9 cellular contexts compared by ENCODE assay signal in the genomic region with DNA sequence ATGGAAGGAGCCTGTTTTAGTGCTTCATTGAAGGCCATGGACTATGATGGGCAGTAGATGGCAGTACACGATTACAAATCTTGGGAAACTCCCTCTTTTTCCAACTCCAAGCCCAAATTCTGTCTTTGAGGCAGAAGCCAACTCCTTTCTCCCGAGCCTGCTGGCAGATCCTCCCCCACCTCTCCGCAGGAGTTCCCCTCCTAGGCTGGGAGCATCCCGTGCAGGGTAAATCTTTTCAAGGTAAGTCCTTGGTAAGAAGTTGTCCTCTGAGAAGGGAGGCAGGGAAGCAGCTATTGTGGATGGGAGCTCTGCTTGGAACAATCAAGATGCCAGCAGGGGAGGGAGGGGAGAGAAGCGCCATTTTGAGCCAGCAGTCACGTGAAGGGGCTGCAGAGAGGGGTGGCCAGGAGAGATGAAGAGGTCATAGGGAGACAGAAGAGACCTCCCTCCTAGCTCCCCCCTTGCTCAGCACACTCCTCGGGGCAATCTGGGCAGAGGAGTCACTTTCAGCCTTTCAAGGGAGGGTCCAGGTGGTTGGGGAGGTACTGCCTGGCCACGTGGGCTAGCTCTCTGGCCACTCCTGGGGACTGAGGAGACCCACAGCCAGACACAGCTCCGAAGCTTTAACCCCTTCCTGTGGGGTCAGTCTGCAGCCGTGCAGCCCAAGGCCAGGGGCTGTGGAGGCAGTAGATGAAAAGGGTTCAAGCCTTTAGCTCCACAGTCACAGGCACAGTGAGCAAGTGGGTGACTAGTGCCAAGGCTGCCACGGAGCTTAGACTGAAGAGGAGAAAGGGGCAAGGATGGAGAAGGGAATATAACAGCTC. TPM values are rescaled to one million over a fixed set of nuclear protein-coding genes. Genes with fewer than 3 reads are reported as not detected.
DNase-seq lines count a peak whose midpoint lies in the region; ATAC-seq and TF ChIP-seq lines count a peak whose summit lies in the region.
"Had no signal": no experiment of that assay in that cellular context is flagged by ENCODE, and none has a peak within 500 bp of the region (broad histone marks: within the 10 kb centered on the region; RNA-seq: fewer than 3 reads in every experiment).

No MANE protein-coding gene starts in this region.

- DNase-seq in activated naive CD8-positive, alpha-beta T cell treated with anti-CD3 and anti-CD28 coated beads, Interleukin-2, amount 50 U/mL, for 24 hours: no peak
- DNase-seq in activated naive CD8-positive, alpha-beta T cell treated with anti-CD3 and anti-CD28 coated beads for 36 hours: no peak
- DNase-seq in NCI-H1417 (lab: John Stamatoyannopoulos, UW): peak; percentile 54 to 76 (median 68)
- DNase-seq in SW480 (ENCODE audit: low spot score): peak; percentile 73
- DNase-seq in fibroblast of lung (ENCODE audit: low read depth in 2 of 2): peak; percentile 81 to 94
- no peak for DNase-seq in activated CD8-positive, alpha-beta memory T cell treated with anti-CD3 and anti-CD28 coated beads for 24 hours

- no peaks in the 10 kb centered on the region for H3K4me1 Mint-ChIP-seq in activated naive CD8-positive, alpha-beta T cell treated with anti-CD3 and anti-CD28 coated beads, Interleukin-2, amount 50 U/mL, for 24 hours
- no peaks in the 10 kb centered on the region for H3K4me1 Mint-ChIP-seq in activated naive CD8-positive, alpha-beta T cell treated with anti-CD3 and anti-CD28 coated beads for 36 hours

- H3K27ac ChIP-seq in fibroblast of lung (ENCODE audit: insufficient read depth, low read length): peak overlapping the region; percentile 89
- peak overlapping the region in 1 of 2 donors; percentile 45 for H3K27ac ChIP-seq in mucosa of rectum (ENCODE audit: low read depth in 2 of 2, low read length in 2 of 2)

- no peaks in the 10 kb centered on the region for H3K36me3 Mint-ChIP-seq in activated naive CD8-positive, alpha-beta T cell treated with anti-CD3 and anti-CD28 coated beads, Interleukin-2, amount 50 U/mL, for 24 hours (ENCODE audit: low read depth)
- peaks cover 3% of the 10 kb centered on the region for H3K36me3 Mint-ChIP-seq in activated naive CD8-positive, alpha-beta T cell treated with anti-CD3 and anti-CD28 coated beads for 36 hours

- H3K9me3 ChIP-seq in fibroblast of lung (ENCODE audit: control insufficient read depth, insufficient read depth, low read depth, low read length): no peaks in the 10 kb centered on the region
- no peaks in the 10 kb centered on the region for H3K9me3 ChIP-seq in mucosa of rectum (ENCODE audit: control insufficient read depth in 2 of 2, low read length in 2 of 2)

- H3K4me3 Mint-ChIP-seq in activated naive CD8-positive, alpha-beta T cell treated with anti-CD3 and anti-CD28 coated beads, Interleukin-2, amount 50 U/mL, for 24 hours: no peak overlapping the region
- no peak overlapping the region for H3K4me3 Mint-ChIP-seq in activated naive CD8-positive, alpha-beta T cell treated with anti-CD3 and anti-CD28 coated beads for 36 hours
- H3K4me3 Mint-ChIP-seq: natural killer cell treated with Interleukin-12 subunit alpha and Interleukin-12 subunit beta and Interleukin-15 and Interleukin-18, amount 100 ng/mL, for 72 hours had no signal

- ATAC-seq in activated naive CD8-positive, alpha-beta T cell treated with anti-CD3 and anti-CD28 coated beads, Interleukin-2, amount 50 U/mL, for 24 hours: peak; percentile 36
- no peak for ATAC-seq in HG03280 (IDR thresholded peaks at IDR 0.05; ENCODE audit: unreplicated experiment)

- H3K4me2 ChIP-seq in fibroblast of lung (ENCODE audit: extremely low read depth, insufficient read depth, low read length): peak overlapping the region; percentile 87

- H3K27ac Mint-ChIP-seq in activated naive CD8-positive, alpha-beta T cell treated with anti-CD3 and anti-CD28 coated beads, Interleukin-2, amount 50 U/mL, for 24 hours: no peak overlapping the region
- no peak overlapping the region for H3K27ac Mint-ChIP-seq in activated naive CD8-positive, alpha-beta T cell treated with anti-CD3 and anti-CD28 coated beads for 36 hours
- H3K27ac Mint-ChIP-seq: natural killer cell treated with Interleukin-12 subunit alpha and Interleukin-12 subunit beta and Interleukin-15 and Interleukin-18, amount 100 ng/mL, for 72 hours had no signal

- H3K79me2 ChIP-seq in fibroblast of lung (ENCODE audit: control insufficient read depth, insufficient read depth, low read length): peaks cover 2% of the 10 kb centered on the region

- H3K9me3 Mint-ChIP-seq in activated naive CD8-positive, alpha-beta T cell treated with anti-CD3 and anti-CD28 coated beads, Interleukin-2, amount 50 U/mL, for 24 hours: peaks cover 4% of the 10 kb centered on the region
- peaks cover 3% of the 10 kb centered on the region for H3K9me3 Mint-ChIP-seq in activated naive CD8-positive, alpha-beta T cell treated with anti-CD3 and anti-CD28 coated beads for 36 hours
- H3K9me3 Mint-ChIP-seq: natural killer cell treated with Interleukin-12 subunit alpha and Interleukin-12 subunit beta and Interleukin-15 and Interleukin-18, amount 100 ng/mL, for 72 hours had no signal

- peak; percentile 72 to 87 for TF ChIP-seq CTCF in fibroblast of lung (conservative IDR thresholded peaks at IDR 0.05 in 1 of 2, IDR thresholded peaks at IDR 0.05 in 1 of 2; ENCODE audit: low read depth in 1 of 2, low read length in 2 of 2)

- no peaks in the 10 kb centered on the region for H4K20me1 ChIP-seq in fibroblast of lung (ENCODE audit: control insufficient read depth, extremely low read depth, insufficient read depth, low read length)

- H3K36me3 ChIP-seq in fibroblast of lung (ENCODE audit: control insufficient read depth, insufficient read depth, low read length) (no peaks in the 10 kb centered on the region), mucosa of rectum (ENCODE audit: control insufficient read depth in 2 of 2, insufficient read depth in 2 of 2, low read length in 2 of 2) (no peaks in the 10 kb centered on the region)

- H3K27me3 ChIP-seq in fibroblast of lung (ENCODE audit: control insufficient read depth, insufficient read depth, low read length) (no peaks in the 10 kb centered on the region), mucosa of rectum (ENCODE audit: control insufficient read depth in 2 of 2, insufficient read depth in 2 of 2, low read length in 2 of 2) (no peaks in the 10 kb centered on the region)

- H3K4me3 ChIP-seq in fibroblast of lung (replicated peaks in 1 of 4; ENCODE audit: control extremely low read depth in 1 of 4, insufficient read depth in 1 of 4, low read depth in 3 of 4, low read length in 4 of 4): peak overlapping the region; percentile 44 to 77 (median 64)
- H3K4me3 ChIP-seq in mucosa of rectum (ENCODE audit: low read length in 2 of 2): peak overlapping the region; percentile 21 to 55

- H3K4me1 ChIP-seq in fibroblast of lung (ENCODE audit: control insufficient read depth, extremely low read depth, insufficient read depth, low read length): peaks cover 4% of the 10 kb centered on the region
- no peaks in the 10 kb centered on the region for H3K4me1 ChIP-seq in mucosa of rectum (ENCODE audit: control insufficient read depth in 2 of 2, insufficient read depth in 2 of 2, low read length in 2 of 2)

- no peaks in the 10 kb centered on the region for H3K27me3 Mint-ChIP-seq in activated naive CD8-positive, alpha-beta T cell treated with anti-CD3 and anti-CD28 coated beads, Interleukin-2, amount 50 U/mL, for 24 hours
- H3K27me3 Mint-ChIP-seq in activated naive CD8-positive, alpha-beta T cell treated with anti-CD3 and anti-CD28 coated beads for 36 hours: no peaks in the 10 kb centered on the region

- H2AFZ ChIP-seq in fibroblast of lung (ENCODE audit: low read length): peak overlapping the region; percentile 99

- H3K9ac ChIP-seq in fibroblast of lung (ENCODE audit: insufficient read depth, low read length) (peak overlapping the region; percentile 67), mucosa of rectum (ENCODE audit: low read depth in 1 of 2, low read length in 2 of 2) (no peak overlapping the region)

RNA-seq across cellular contexts. Expression of a gene that starts 9.6 kb away (rescaled TPM):
- total RNA-seq in activated naive CD8-positive, alpha-beta T cell treated with anti-CD3 and anti-CD28 coated beads for 36 hours: not detected
- total RNA-seq in fibroblast of lung: 26.5 and 30.9 TPM in 2 replicates
- 36.0 and 41.6 TPM in 2 replicates for polyA plus RNA-seq in fibroblast of lung
- 27.1 and 31.7 TPM in 2 replicates for polyA plus RNA-seq in fibroblast of lung (2012)
- polyA minus RNA-seq in fibroblast of lung (ENCODE audit: low replicate concordance): 5.2 and 19.6 TPM in 2 replicates
- total RNA-seq: natural killer cell treated with Interleukin-12 subunit alpha and Interleukin-12 subunit beta and Interleukin-15 and Interleukin-18, amount 100 ng/mL, for 72 hours had no signal

RNA-seq across cellular contexts. Expression of a gene that starts 51.5 kb away (rescaled TPM):
- total RNA-seq in activated naive CD8-positive, alpha-beta T cell treated with anti-CD3 and anti-CD28 coated beads for 36 hours: not detected
- 1.5 and 3.0 TPM in 2 replicates for total RNA-seq in fibroblast of lung
- 2.8 and 4.9 TPM in 2 replicates for polyA plus RNA-seq in fibroblast of lung
- 0.77 and 2.7 TPM in 2 replicates for polyA plus RNA-seq in fibroblast of lung (2012)
- 0.75 TPM in 1 of 2 replicates, not detected in the other for polyA minus RNA-seq in fibroblast of lung (ENCODE audit: low replicate concordance)
- total RNA-seq: natural killer cell treated with Interleukin-12 subunit alpha and Interleukin-12 subunit beta and Interleukin-15 and Interleukin-18, amount 100 ng/mL, for 72 hours had no signal

Comparison
In these comparisons a context has a peak if more than half of its experiments do, and no peak if none do; other contexts are left out.
1. DNase-seq: peak in NCI-H1417 (3 of 3), SW480 (single experiment) and fibroblast of lung (2 of 2); none in activated naive CD8-positive, alpha-beta T cell treated with anti-CD3 and anti-CD28 coated beads, Interleukin-2, amount 50 U/mL, for 24 hours (single experiment), activated naive CD8-positive, alpha-beta T cell treated with anti-CD3 and anti-CD28 coated beads for 36 hours (single experiment) and activated CD8-positive, alpha-beta memory T cell treated with anti-CD3 and anti-CD28 coated beads for 24 hours (single experiment).
2. RNA of a gene that starts 9.6 kb away (total RNA-seq): 26.5 to 30.9 TPM in fibroblast of lung; not detected in activated naive CD8-positive, alpha-beta T cell treated with anti-CD3 and anti-CD28 coated beads for 36 hours; every median in the first group is over 10 times any median in the second.